In genomic region chr16:1708083-1708767, GRCh38 we compare ENCODE assay signal across 9 cellular contexts. TPM values are rescaled to one million over a fixed set of nuclear protein-coding genes. Genes with fewer than 3 reads are reported as not detected.
DNase-seq lines count a peak whose midpoint lies in the region; ATAC-seq and TF ChIP-seq lines count a peak whose summit lies in the region.
"Had no signal": no experiment of that assay in that cellular context is flagged by ENCODE, and none has a peak within 500 bp of the region (broad histone marks: within the 10 kb centered on the region; RNA-seq: fewer than 3 reads in every experiment).

No MANE protein-coding gene starts in this region.

- H3K9me3 ChIP-seq in SK-N-MC (ENCODE audit: low read depth, low read length) (no peaks in the 10 kb centered on the region), esophagus muscularis mucosa (no peaks in the 10 kb centered on the region), psoas muscle (no peaks in the 10 kb centered on the region)
- H3K9me3 ChIP-seq: neutrophil had no signal

- H3K27me3 ChIP-seq in esophagus muscularis mucosa (no peaks in the 10 kb centered on the region), psoas muscle (ENCODE audit: insufficient read depth in 3 of 3, low read length in 2 of 3) (no peaks in the 10 kb centered on the region)
- H3K27me3 ChIP-seq: neutrophil had no signal

- no peak for TF ChIP-seq EP300 in esophagus muscularis mucosa (IDR thresholded peaks at IDR 0.05)

- H3K4me1 ChIP-seq in esophagus muscularis mucosa = peaks cover 31 to 74% (median 57%) of the 10 kb centered on the region in 4 donors
- H3K4me1 ChIP-seq in psoas muscle = peaks cover 29% of the 10 kb centered on the region

- TF ChIP-seq CTCF in esophagus muscularis mucosa (IDR thresholded peaks at IDR 0.05) (no peak), psoas muscle (IDR thresholded peaks at IDR 0.05) (no peak)

- TF ChIP-seq POLR2A in esophagus muscularis mucosa (IDR thresholded peaks at IDR 0.05; ENCODE audit: low read depth) = no peak

- peak overlapping the region; percentile 24 for H3K9ac ChIP-seq in SK-N-MC (ENCODE audit: insufficient read length)

- intact Hi-C loops in esophagus muscularis mucosa (cut with DNase I) = loop anchor here (5.0 to 10.0 kb wide), 3 partner anchors 64 to 303 kb away; partner anchors contain the start of genes CRAMP1, EME2, IFT140 and MRPS34
- intact Hi-C loops in psoas muscle (cut with DNase I) = loop anchor here (5.0 to 10.0 kb wide), 4 partner anchors 64 to 331 kb away; partner anchors contain the start of genes CRAMP1 (in 2 of the 2), IFT140 (in 2 of the 2), EME2 (in 1 of the 2) and MRPS34 (in 1 of the 2)

- DNase-seq in G401 (ENCODE audit: low spot score) (peak; percentile 45), SK-N-MC (ENCODE audit: low read depth, low spot score) (no peak), esophagus muscularis mucosa (ENCODE audit: extremely low spot score) (no peak), psoas muscle (no peak), LoVo (ENCODE audit: low spot score) (no peak)
- DNase-seq: NCI-H446 had no signal

- H3K4me3 ChIP-seq in SK-N-MC (no peak overlapping the region; the same call in 1 of the 2 replicates), esophagus muscularis mucosa (peak overlapping the region in 2 of 4 donors; percentile 88 to 93), psoas muscle (peak overlapping the region; percentile 96)

- no peak for ATAC-seq in psoas muscle
- no peak for ATAC-seq in GM21723 (IDR thresholded peaks at IDR 0.05; ENCODE audit: unreplicated experiment)
- no peak for ATAC-seq in GM19455 (IDR thresholded peaks at IDR 0.05; ENCODE audit: unreplicated experiment)

- in situ Hi-C loops in G401 (cut with HindIII; ENCODE audit: low sequenced_read_pairs) = no loop called here

- 90% methylated on average over 12 of the region's 18 CpGs for WGBS in esophagus muscularis mucosa
- 69 to 77% (median 75%) methylated on average over 18 of the region's 18 CpGs for WGBS in psoas muscle, 3 donors

- H3K27ac ChIP-seq in SK-N-MC = no peak overlapping the region
- peak overlapping the region; percentile 7 to 94 (median 56) for H3K27ac ChIP-seq in esophagus muscularis mucosa (replicated peaks in 1 of 4)
- H3K27ac ChIP-seq in psoas muscle = peak overlapping the region; percentile 99

- H3K36me3 ChIP-seq in SK-N-MC (ENCODE audit: insufficient read depth, low read length) = no peaks in the 10 kb centered on the region
- peaks cover 0 to 12% (median 0%) of the 10 kb centered on the region in 4 donors for H3K36me3 ChIP-seq in esophagus muscularis mucosa
- no peaks in the 10 kb centered on the region for H3K36me3 ChIP-seq in psoas muscle (ENCODE audit: insufficient read depth in 1 of 2, low read depth in 1 of 2)
- H3K36me3 ChIP-seq: neutrophil had no signal

RNA-seq across cellular contexts. Expression of gene MAPK8IP3, which starts 2.2 kb away (rescaled TPM):
- total RNA-seq in G401 (2014; rRNA removed; shearing (Covaris generic)) = 20.6 and 27.7 TPM in 2 replicates
- 10 to 100 TPM; 21.5 to 36.2 (median 28.5) TPM for total RNA-seq in esophagus muscularis mucosa
- 10 to 100 TPM; 22.6 to 31.6 (median 24.9) TPM for total RNA-seq in psoas muscle
- 10 to 100 TPM; 11.7 to 17.0 (median 13.4) TPM for polyA plus RNA-seq in psoas muscle

RNA-seq across cellular contexts. Expression of gene JPT2, which starts 30.1 kb away (rescaled TPM):
- 154 and 199 TPM in 2 replicates for total RNA-seq in G401 (2014; rRNA removed; shearing (Covaris generic))
- total RNA-seq in esophagus muscularis mucosa (10 to 100 TPM; 20.8 to 57.5 (median 38.2) TPM), psoas muscle (10 to 100 TPM; 21.4 to 30.6 (median 25.1) TPM)
- 10 to 100 TPM; 14.4 to 27.7 (median 14.6) TPM for polyA plus RNA-seq in psoas muscle
